ENCODE assay signal across 1 cellular context in the genomic region with DNA sequence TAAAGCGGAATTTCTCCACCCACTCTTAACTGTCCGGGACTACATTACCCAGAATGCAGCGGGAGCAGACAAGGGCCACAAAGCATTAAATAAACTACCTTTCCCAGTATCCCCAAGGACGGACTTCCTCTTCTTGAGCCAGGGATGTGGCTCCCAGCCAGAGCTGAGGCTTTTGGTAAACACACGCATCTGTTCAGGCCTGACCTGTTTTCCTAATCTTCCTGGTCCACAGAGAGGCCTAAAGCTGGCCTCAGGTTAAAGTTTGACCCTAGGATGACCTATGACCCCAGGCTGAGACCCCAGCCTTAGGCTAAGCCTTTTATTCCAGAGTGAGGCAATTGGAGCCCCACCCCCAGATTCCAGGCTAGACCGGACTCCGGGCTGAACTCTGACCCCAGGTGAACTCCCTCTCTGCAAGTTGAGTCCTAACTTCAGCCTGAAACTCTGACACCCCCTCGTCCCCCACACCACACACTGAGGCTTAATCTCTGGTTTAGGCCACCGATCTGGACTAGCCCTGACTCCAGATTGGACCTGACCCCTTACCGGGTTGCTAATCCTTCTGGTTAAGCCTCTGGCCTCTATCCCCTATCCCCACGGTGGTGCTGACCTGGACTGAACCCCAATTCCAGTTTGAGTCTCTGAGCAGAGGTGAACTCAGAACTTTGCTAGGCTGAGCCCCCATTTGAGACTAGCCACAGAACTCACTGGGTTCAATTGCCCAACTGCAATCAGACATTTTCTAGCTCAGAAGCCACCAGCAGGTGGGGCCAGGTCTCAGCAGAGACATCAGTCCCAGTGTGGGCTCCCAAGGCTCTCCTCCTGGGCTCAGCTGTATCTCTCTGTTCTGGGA.
A peak's percentile ranks its signal among the peaks of the same experiment; 100 is the strongest.
TF ChIP-seq lines count a peak whose summit lies in the region.

No MANE protein-coding gene starts in this region.

TF ChIP-seq in IMR-90, 13 proteins besides CTCF, POLR2A, EP300 and RAD21:
- TF ChIP-seq, protein P1, sequence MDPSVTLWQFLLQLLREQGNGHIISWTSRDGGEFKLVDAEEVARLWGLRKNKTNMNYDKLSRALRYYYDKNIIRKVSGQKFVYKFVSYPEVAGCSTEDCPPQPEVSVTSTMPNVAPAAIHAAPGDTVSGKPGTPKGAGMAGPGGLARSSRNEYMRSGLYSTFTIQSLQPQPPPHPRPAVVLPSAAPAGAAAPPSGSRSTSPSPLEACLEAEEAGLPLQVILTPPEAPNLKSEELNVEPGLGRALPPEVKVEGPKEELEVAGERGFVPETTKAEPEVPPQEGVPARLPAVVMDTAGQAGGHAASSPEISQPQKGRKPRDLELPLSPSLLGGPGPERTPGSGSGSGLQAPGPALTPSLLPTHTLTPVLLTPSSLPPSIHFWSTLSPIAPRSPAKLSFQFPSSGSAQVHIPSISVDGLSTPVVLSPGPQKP (IDR thresholded peaks at IDR 0.05; ENCODE audit: borderline replicate concordance, low read depth, low read length) = no peak
- TF ChIP-seq RFX5 (IDR thresholded peaks at IDR 0.05; ENCODE audit: low read depth, low read length) = no peak
- TF ChIP-seq MAZ (IDR thresholded peaks at IDR 0.05; ENCODE audit: borderline replicate concordance, low read depth, low read length) = peak; percentile 41; the same call in 1 of the 2 replicates
- no peak for TF ChIP-seq BHLHE40 (IDR thresholded peaks at IDR 0.05; ENCODE audit: low read depth, low read length)
- no peak for TF ChIP-seq CHD1 (IDR thresholded peaks at IDR 0.05; ENCODE audit: low read depth, low read length)
- TF ChIP-seq SMC3 (IDR thresholded peaks at IDR 0.05; ENCODE audit: low read depth, low read length) = peak; percentile 76
- no peak for TF ChIP-seq RCOR1 (IDR thresholded peaks at IDR 0.05; ENCODE audit: insufficient replicate concordance, low read length)
- TF ChIP-seq, protein P2, sequence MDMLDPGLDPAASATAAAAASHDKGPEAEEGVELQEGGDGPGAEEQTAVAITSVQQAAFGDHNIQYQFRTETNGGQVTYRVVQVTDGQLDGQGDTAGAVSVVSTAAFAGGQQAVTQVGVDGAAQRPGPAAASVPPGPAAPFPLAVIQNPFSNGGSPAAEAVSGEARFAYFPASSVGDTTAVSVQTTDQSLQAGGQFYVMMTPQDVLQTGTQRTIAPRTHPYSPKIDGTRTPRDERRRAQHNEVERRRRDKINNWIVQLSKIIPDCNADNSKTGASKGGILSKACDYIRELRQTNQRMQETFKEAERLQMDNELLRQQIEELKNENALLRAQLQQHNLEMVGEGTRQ (IDR thresholded peaks at IDR 0.05; ENCODE audit: low read depth, low read length) = no peak
- peak; percentile 84 for TF ChIP-seq CEBPB (IDR thresholded peaks at IDR 0.05; ENCODE audit: low read depth, low read length)
- TF ChIP-seq FOS (IDR thresholded peaks at IDR 0.05; ENCODE audit: low read depth, low read length) = no peak
- no peak for TF ChIP-seq NFE2L2 (IDR thresholded peaks at IDR 0.05; ENCODE audit: low read depth, low read length)
- no peak for TF ChIP-seq MXI1 (IDR thresholded peaks at IDR 0.05; ENCODE audit: borderline replicate concordance, low read depth, low read length)
